In the genomic region with DNA sequence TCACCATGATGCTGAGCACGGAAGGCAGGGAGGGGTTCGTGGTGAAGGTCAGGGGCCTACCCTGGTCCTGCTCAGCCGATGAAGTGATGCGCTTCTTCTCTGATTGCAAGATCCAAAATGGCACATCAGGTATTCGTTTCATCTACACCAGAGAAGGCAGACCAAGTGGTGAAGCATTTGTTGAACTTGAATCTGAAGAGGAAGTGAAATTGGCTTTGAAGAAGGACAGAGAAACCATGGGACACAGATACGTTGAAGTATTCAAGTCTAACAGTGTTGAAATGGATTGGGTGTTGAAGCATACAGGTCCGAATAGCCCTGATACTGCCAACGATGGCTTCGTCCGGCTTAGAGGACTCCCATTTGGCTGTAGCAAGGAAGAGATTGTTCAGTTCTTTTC, we compare ENCODE assay signal across 30 cellular contexts. TPM values are rescaled to one million over a fixed set of nuclear protein-coding genes. Genes with fewer than 3 reads are reported as not detected.
DNase-seq lines count a peak whose midpoint lies in the region; ATAC-seq and TF ChIP-seq lines count a peak whose summit lies in the region.
"Had no signal": no experiment of that assay in that cellular context is flagged by ENCODE, and none has a peak within 500 bp of the region (broad histone marks: within the 10 kb centered on the region; RNA-seq: fewer than 3 reads in every experiment).

No MANE protein-coding gene starts in this region.

- no peaks in the 10 kb centered on the region for H3K9me3 Mint-ChIP-seq in natural killer cell
- no peaks in the 10 kb centered on the region for H3K9me3 Mint-ChIP-seq in natural killer cell treated with Interleukin-12 subunit alpha and Interleukin-12 subunit beta and Interleukin-15 and Interleukin-18, amount 100 ng/mL, for 72 hours
- H3K9me3 Mint-ChIP-seq in dendritic cell treated with granulocyte-macrophage colony-stimulating factor and Interleukin-4, amounts not matched to agents 40 ng/mL and 50 ng/mL, for 4 days: no peaks in the 10 kb centered on the region
- H3K9me3 Mint-ChIP-seq in stimulated activated memory B cell treated with anti-CD40 and anti-IgM and Interleukin-4, amounts not matched to agents 10 μg/mL and 1 μg/mL and 100 μg/mL, for 72 hours: no peaks in the 10 kb centered on the region
- H3K9me3 Mint-ChIP-seq in naive thymus-derived CD8-positive, alpha-beta T cell: no peaks in the 10 kb centered on the region
- H3K9me3 Mint-ChIP-seq: activated CD4-positive, alpha-beta T cell treated with anti-CD3 and anti-CD28 coated beads, Interleukin-2, amount 10 ng/mL, durations not matched to agents 7 days and 5 days; activated naive CD8-positive, alpha-beta T cell treated with anti-CD3 and anti-CD28 coated beads for 36 hours; stimulated activated effector memory CD8-positive, alpha-beta T cell treated with anti-CD3 and anti-CD28 coated beads, Interleukin-12 subunit alpha, Interleukin-12 subunit beta, amount 100 ng/mL, for 72 hours had no signal

- H3K9me3 ChIP-seq in transverse colon: no peaks in the 10 kb centered on the region
- H3K9me3 ChIP-seq: heart right ventricle, mucosa of descending colon had no signal

- intact Hi-C loops in natural killer cell (cut with micrococcal nuclease) (no loop called here), transverse colon (cut with DNase I; ENCODE audit: low total_unique reads) (loop anchor here (10.0 kb wide), 1 partner anchor 343 kb away; no protein-coding TSS in a partner anchor)
- intact Hi-C loops in dendritic cell treated with granulocyte-macrophage colony-stimulating factor and Interleukin-4, amounts not matched to agents 40 ng/mL and 50 ng/mL, for 4 days (cut with micrococcal nuclease): no loop called here

- peaks cover 0 to 34% (median 5%) of the 10 kb centered on the region in 4 donors for H3K4me1 ChIP-seq in transverse colon
- H3K4me1 ChIP-seq: foreskin keratinocyte, neural progenitor cell had no signal

- no peaks in the 10 kb centered on the region for H3K27me3 ChIP-seq in transverse colon
- H3K27me3 ChIP-seq: BLaER1 treated with 17β-estradiol and CSF1 and Interleukin-3, amounts not matched to agents 10 nM and 100 nM; foreskin keratinocyte; neural progenitor cell had no signal

- in situ Hi-C loops in transverse colon (cut with MboI; ENCODE audit: low pct_ligation_motif_present in 1 of 4, low pct_unique_long_range_greater_than_20kb in 1 of 4, low sequenced_read_pairs in 3 of 4): loop anchor here in 2 of 4 donors (25.0 kb wide), 2 partner anchors 225 to 350 kb away; no protein-coding TSS in a partner anchor

- no peak for TF ChIP-seq CTCF in natural killer cell (IDR thresholded peaks at IDR 0.05)
- TF ChIP-seq CTCF in transverse colon (IDR thresholded peaks at IDR 0.05): no peak

- no peak for ATAC-seq in natural killer cell
- ATAC-seq in natural killer cell treated with Interleukin-12 subunit alpha and Interleukin-12 subunit beta and Interleukin-15 and Interleukin-18, amount 100 ng/mL, for 72 hours: no peak
- ATAC-seq in stimulated activated memory B cell treated with anti-CD40 and anti-IgM and Interleukin-4, amounts not matched to agents 10 μg/mL and 1 μg/mL and 100 μg/mL, for 72 hours: no peak
- no peak for ATAC-seq in naive thymus-derived CD8-positive, alpha-beta T cell
- ATAC-seq: activated CD8-positive, alpha-beta memory T cell treated with anti-CD3 and anti-CD28 coated beads, Interleukin-2, amount 10 ng/mL, durations not matched to agents 7 days and 5 days; esophagus mucosa; foreskin keratinocyte; heart right ventricle; mucosa of descending colon; sciatic nerve; stimulated activated effector memory CD8-positive, alpha-beta T cell treated with anti-CD3 and anti-CD28 coated beads, Interleukin-12 subunit alpha, Interleukin-12 subunit beta, amount 100 ng/mL, for 72 hours had no signal

- H3K4me1 Mint-ChIP-seq in natural killer cell: peaks cover 24 to 42% of the 10 kb centered on the region in 2 donors
- peaks cover 31 to 39% of the 10 kb centered on the region in 2 donors for H3K4me1 Mint-ChIP-seq in natural killer cell treated with Interleukin-12 subunit alpha and Interleukin-12 subunit beta and Interleukin-15 and Interleukin-18, amount 100 ng/mL, for 72 hours (ENCODE audit: low read depth in 2 of 2)
- peaks cover 41% of the 10 kb centered on the region for H3K4me1 Mint-ChIP-seq in dendritic cell treated with granulocyte-macrophage colony-stimulating factor and Interleukin-4, amounts not matched to agents 40 ng/mL and 50 ng/mL, for 4 days (ENCODE audit: low read depth)
- peaks cover 42% of the 10 kb centered on the region for H3K4me1 Mint-ChIP-seq in stimulated activated memory B cell treated with anti-CD40 and anti-IgM and Interleukin-4, amounts not matched to agents 10 μg/mL and 1 μg/mL and 100 μg/mL, for 72 hours
- peaks cover 17 to 53% (median 45%) of the 10 kb centered on the region in 4 donors for H3K4me1 Mint-ChIP-seq in naive thymus-derived CD8-positive, alpha-beta T cell

- 83 to 100% methylated on average over 1 to 10 of the region's 10 CpGs for WGBS in transverse colon (ENCODE audit: low coverage in 1 of 2), 2 donors

- no peak for TF ChIP-seq POLR2A in transverse colon (IDR thresholded peaks at IDR 0.05)

- no peaks in the 10 kb centered on the region for H3K27me3 Mint-ChIP-seq in natural killer cell (ENCODE audit: low read depth in 2 of 2)
- peaks cover 0 to 6% of the 10 kb centered on the region in 2 donors for H3K27me3 Mint-ChIP-seq in natural killer cell treated with Interleukin-12 subunit alpha and Interleukin-12 subunit beta and Interleukin-15 and Interleukin-18, amount 100 ng/mL, for 72 hours
- H3K27me3 Mint-ChIP-seq in dendritic cell treated with granulocyte-macrophage colony-stimulating factor and Interleukin-4, amounts not matched to agents 40 ng/mL and 50 ng/mL, for 4 days: no peaks in the 10 kb centered on the region
- no peaks in the 10 kb centered on the region for H3K27me3 Mint-ChIP-seq in stimulated activated memory B cell treated with anti-CD40 and anti-IgM and Interleukin-4, amounts not matched to agents 10 μg/mL and 1 μg/mL and 100 μg/mL, for 72 hours
- no peaks in the 10 kb centered on the region for H3K27me3 Mint-ChIP-seq in naive thymus-derived CD8-positive, alpha-beta T cell
- H3K27me3 Mint-ChIP-seq: activated CD4-positive, alpha-beta T cell treated with anti-CD3 and anti-CD28 coated beads, Interleukin-2, amount 10 ng/mL, durations not matched to agents 7 days and 5 days; activated CD8-positive, alpha-beta memory T cell treated with anti-CD3 and anti-CD28 coated beads, Interleukin-2, amount 10 ng/mL, durations not matched to agents 7 days and 5 days; activated naive CD8-positive, alpha-beta T cell treated with anti-CD3 and anti-CD28 coated beads for 36 hours had no signal

- H3K36me3 Mint-ChIP-seq in natural killer cell: no peaks in the 10 kb centered on the region
- H3K36me3 Mint-ChIP-seq in natural killer cell treated with Interleukin-12 subunit alpha and Interleukin-12 subunit beta and Interleukin-15 and Interleukin-18, amount 100 ng/mL, for 72 hours: peaks cover 9% of the 10 kb centered on the region
- peaks cover 33% of the 10 kb centered on the region for H3K36me3 Mint-ChIP-seq in dendritic cell treated with granulocyte-macrophage colony-stimulating factor and Interleukin-4, amounts not matched to agents 40 ng/mL and 50 ng/mL, for 4 days (ENCODE audit: low read depth)
- peaks cover 16% of the 10 kb centered on the region for H3K36me3 Mint-ChIP-seq in stimulated activated memory B cell treated with anti-CD40 and anti-IgM and Interleukin-4, amounts not matched to agents 10 μg/mL and 1 μg/mL and 100 μg/mL, for 72 hours
- H3K36me3 Mint-ChIP-seq in naive thymus-derived CD8-positive, alpha-beta T cell: peaks cover 0 to 28% (median 0%) of the 10 kb centered on the region in 3 donors
- H3K36me3 Mint-ChIP-seq: neural progenitor cell had no signal

- no peak overlapping the region for H3K4me3 ChIP-seq in transverse colon
- H3K4me3 ChIP-seq: BLaER1 treated with 17β-estradiol and CSF1 and Interleukin-3, amounts not matched to agents 10 nM and 100 nM; heart right ventricle; lung; mucosa of descending colon; neural progenitor cell had no signal

- H3K36me3 ChIP-seq in transverse colon: no peaks in the 10 kb centered on the region
- H3K36me3 ChIP-seq: neural progenitor cell had no signal

- H3K27ac Mint-ChIP-seq in natural killer cell: peak overlapping the region; percentile 16 to 22
- H3K27ac Mint-ChIP-seq in natural killer cell treated with Interleukin-12 subunit alpha and Interleukin-12 subunit beta and Interleukin-15 and Interleukin-18, amount 100 ng/mL, for 72 hours: peak overlapping the region in 1 of 2 donors; percentile 68
- peak overlapping the region; percentile 62 for H3K27ac Mint-ChIP-seq in dendritic cell treated with granulocyte-macrophage colony-stimulating factor and Interleukin-4, amounts not matched to agents 40 ng/mL and 50 ng/mL, for 4 days
- H3K27ac Mint-ChIP-seq in stimulated activated memory B cell treated with anti-CD40 and anti-IgM and Interleukin-4, amounts not matched to agents 10 μg/mL and 1 μg/mL and 100 μg/mL, for 72 hours: peak overlapping the region; percentile 83
- H3K27ac Mint-ChIP-seq in naive thymus-derived CD8-positive, alpha-beta T cell: peak overlapping the region in 5 of 10 donors; percentile 22 to 83 (median 40)
- H3K27ac Mint-ChIP-seq: activated CD4-positive, alpha-beta T cell treated with anti-CD3 and anti-CD28 coated beads, Interleukin-2, amount 10 ng/mL, durations not matched to agents 7 days and 5 days; endodermal cell; neural progenitor cell had no signal

- DNase-seq in natural killer cell (no peak), NOMO-1 (lab: John Stamatoyannopoulos, UW; ENCODE audit: unreplicated experiment in 2 of 2) (peak; percentile 29 to 38), DMS 273 (lab: John Stamatoyannopoulos, UW; ENCODE audit: unreplicated experiment) (no peak), transverse colon (no peak)
- no peak for DNase-seq in natural killer cell treated with Interleukin-12 subunit alpha and Interleukin-12 subunit beta and Interleukin-15 and Interleukin-18, amount 100 ng/mL, for 72 hours (ENCODE audit: low spot score)
- no peak for DNase-seq in naive thymus-derived CD8-positive, alpha-beta T cell
- DNase-seq: activated CD4-positive, alpha-beta T cell treated with anti-CD3 and anti-CD28 coated beads, Interleukin-2, amount 10 ng/mL, durations not matched to agents 7 days and 5 days; activated CD8-positive, alpha-beta memory T cell treated with anti-CD3 and anti-CD28 coated beads, Interleukin-2, amount 10 ng/mL, durations not matched to agents 7 days and 5 days; activated naive CD8-positive, alpha-beta T cell treated with anti-CD3 and anti-CD28 coated beads for 36 hours; cortex of kidney; endodermal cell; foreskin keratinocyte; heart right ventricle; mucosa of descending colon; NCI-H1048; NCI-H187; NCI-H2171; NCI-H526; stimulated activated CD4-positive, alpha-beta T cell treated with anti-CD3 and anti-CD28 coated beads, Interleukin-4, amount 100 ng/mL, for 24 hours had no signal

- no peak for TF ChIP-seq EP300 in transverse colon (IDR thresholded peaks at IDR 0.05; ENCODE audit: low read depth)

- POLR2A ChIA-PET in naive thymus-derived CD8-positive, alpha-beta T cell (lab: Charles Lee): no interaction called here

- H3K4me3 Mint-ChIP-seq in natural killer cell: no peak overlapping the region
- no peak overlapping the region for H3K4me3 Mint-ChIP-seq in natural killer cell treated with Interleukin-12 subunit alpha and Interleukin-12 subunit beta and Interleukin-15 and Interleukin-18, amount 100 ng/mL, for 72 hours
- H3K4me3 Mint-ChIP-seq in dendritic cell treated with granulocyte-macrophage colony-stimulating factor and Interleukin-4, amounts not matched to agents 40 ng/mL and 50 ng/mL, for 4 days: no peak overlapping the region
- peak overlapping the region; percentile 34 for H3K4me3 Mint-ChIP-seq in stimulated activated memory B cell treated with anti-CD40 and anti-IgM and Interleukin-4, amounts not matched to agents 10 μg/mL and 1 μg/mL and 100 μg/mL, for 72 hours
- H3K4me3 Mint-ChIP-seq in naive thymus-derived CD8-positive, alpha-beta T cell: peak overlapping the region in 1 of 10 donors; percentile 34
- H3K4me3 Mint-ChIP-seq: activated CD4-positive, alpha-beta T cell treated with anti-CD3 and anti-CD28 coated beads, Interleukin-2, amount 10 ng/mL, durations not matched to agents 7 days and 5 days; activated CD8-positive, alpha-beta memory T cell treated with anti-CD3 and anti-CD28 coated beads, Interleukin-2, amount 10 ng/mL, durations not matched to agents 7 days and 5 days; activated naive CD8-positive, alpha-beta T cell treated with anti-CD3 and anti-CD28 coated beads for 36 hours; endodermal cell; neural progenitor cell had no signal

- no peak overlapping the region for H3K27ac ChIP-seq in transverse colon
- H3K27ac ChIP-seq: BLaER1 treated with 17β-estradiol and CSF1 and Interleukin-3, amounts not matched to agents 10 nM and 100 nM; foreskin keratinocyte; heart right ventricle; KMS-11; neural progenitor cell had no signal

RNA-seq across cellular contexts. Expression of a gene that starts 4.0 kb away (rescaled TPM):
- 10 to 100 TPM; 47.3 to 56.1 (median 52.9) TPM for total RNA-seq in natural killer cell
- 10 to 100 TPM; 34.0 to 43.8 TPM for total RNA-seq in natural killer cell treated with Interleukin-12 subunit alpha and Interleukin-12 subunit beta and Interleukin-15 and Interleukin-18, amount 100 ng/mL, for 72 hours
- 10 to 100 TPM in 3 of 4 donors, 1 to 10 TPM in 1; 9.7 to 46.1 (median 33.2) TPM for total RNA-seq in transverse colon
- total RNA-seq in naive thymus-derived CD8-positive, alpha-beta T cell: 10 to 100 TPM; 47.7 to 49.4 TPM
- polyA plus RNA-seq in naive thymus-derived CD8-positive, alpha-beta T cell: 10 to 100 TPM; 75.2 to 99.6 (median 86.0) TPM

RNA-seq across cellular contexts. Expression of a gene that starts 4.3 kb away (rescaled TPM):
- 10 to 100 TPM; 34.9 to 71.9 (median 47.9) TPM for total RNA-seq in natural killer cell
- total RNA-seq in natural killer cell treated with Interleukin-12 subunit alpha and Interleukin-12 subunit beta and Interleukin-15 and Interleukin-18, amount 100 ng/mL, for 72 hours: 10 to 100 TPM; 42.1 to 58.2 TPM
- 10 to 100 TPM in 2 of 4 donors, 1 to 10 TPM in 2; 1.4 to 20.8 (median 13.5) TPM for total RNA-seq in transverse colon
- 10 to 100 TPM; 16.9 to 17.9 TPM for total RNA-seq in naive thymus-derived CD8-positive, alpha-beta T cell
- polyA plus RNA-seq in naive thymus-derived CD8-positive, alpha-beta T cell: 10 to 100 TPM; 12.0 to 13.4 (median 13.0) TPM

RNA-seq across cellular contexts. Expression of a gene that starts 21.2 kb away (rescaled TPM):
- total RNA-seq in natural killer cell: 100 to 1,000 TPM in 1 of 3 donors, 10 to 100 TPM in 2; 88.0 to 108 (median 91.5) TPM
- total RNA-seq in natural killer cell treated with Interleukin-12 subunit alpha and Interleukin-12 subunit beta and Interleukin-15 and Interleukin-18, amount 100 ng/mL, for 72 hours: 100 to 1,000 TPM in 1 of 2 donors, 10 to 100 TPM in 1; 62.9 to 148 TPM
- 100 to 1,000 TPM; 227 to 838 (median 617) TPM for total RNA-seq in transverse colon
- total RNA-seq in naive thymus-derived CD8-positive, alpha-beta T cell: 100 to 1,000 TPM; 288 to 318 TPM
- 1,000 to 10,000 TPM; 2,876 to 3,216 (median 3,107) TPM for polyA plus RNA-seq in naive thymus-derived CD8-positive, alpha-beta T cell

RNA-seq across cellular contexts. Expression of a gene that starts 26.0 kb away (rescaled TPM):
- total RNA-seq in natural killer cell (10 to 100 TPM in 1 of 3 donors, 1 to 10 TPM in 2; 4.4 to 48.2 (median 9.0) TPM), transverse colon (1 to 10 TPM in 3 of 4 donors, under 1 TPM in 1; 0.40 to 7.9 (median 4.4) TPM)
- 1 to 10 TPM in 1 of 2 donors, under 1 TPM in 1; 0.38 to 7.2 TPM for total RNA-seq in natural killer cell treated with Interleukin-12 subunit alpha and Interleukin-12 subunit beta and Interleukin-15 and Interleukin-18, amount 100 ng/mL, for 72 hours
- total RNA-seq in naive thymus-derived CD8-positive, alpha-beta T cell: 1 to 10 TPM; 5.3 to 9.8 TPM
- under 1 TPM; 0.12 to 0.20 (median 0.14) TPM for polyA plus RNA-seq in naive thymus-derived CD8-positive, alpha-beta T cell
- total RNA-seq: activated CD4-positive, alpha-beta T cell treated with anti-CD3 and anti-CD28 coated beads, Interleukin-2, amount 10 ng/mL, durations not matched to agents 7 days and 5 days; T-helper 1 cell treated with Interleukin-12 subunit alpha and Interleukin-12 subunit beta and Interleukin-4 antibody, amounts not matched to agents 30 ng/mL and 1 ng/mL, for 36 hours had no signal
- polyA plus RNA-seq: AG04450, foreskin keratinocyte had no signal

Comparison
In these comparisons a context has a peak if more than half of its experiments do, and no peak if none do; other contexts are left out.
1. DNase-seq: peak in NOMO-1 (2 of 2); none in natural killer cell (single experiment), natural killer cell treated with Interleukin-12 subunit alpha and Interleukin-12 subunit beta and Interleukin-15 and Interleukin-18, amount 100 ng/mL, for 72 hours (single experiment), DMS 273 (single experiment), transverse colon (single experiment) and naive thymus-derived CD8-positive, alpha-beta T cell (0 of 10).